Comparison of ENCODE assay signal across 1 cellular context in the genomic region with DNA sequence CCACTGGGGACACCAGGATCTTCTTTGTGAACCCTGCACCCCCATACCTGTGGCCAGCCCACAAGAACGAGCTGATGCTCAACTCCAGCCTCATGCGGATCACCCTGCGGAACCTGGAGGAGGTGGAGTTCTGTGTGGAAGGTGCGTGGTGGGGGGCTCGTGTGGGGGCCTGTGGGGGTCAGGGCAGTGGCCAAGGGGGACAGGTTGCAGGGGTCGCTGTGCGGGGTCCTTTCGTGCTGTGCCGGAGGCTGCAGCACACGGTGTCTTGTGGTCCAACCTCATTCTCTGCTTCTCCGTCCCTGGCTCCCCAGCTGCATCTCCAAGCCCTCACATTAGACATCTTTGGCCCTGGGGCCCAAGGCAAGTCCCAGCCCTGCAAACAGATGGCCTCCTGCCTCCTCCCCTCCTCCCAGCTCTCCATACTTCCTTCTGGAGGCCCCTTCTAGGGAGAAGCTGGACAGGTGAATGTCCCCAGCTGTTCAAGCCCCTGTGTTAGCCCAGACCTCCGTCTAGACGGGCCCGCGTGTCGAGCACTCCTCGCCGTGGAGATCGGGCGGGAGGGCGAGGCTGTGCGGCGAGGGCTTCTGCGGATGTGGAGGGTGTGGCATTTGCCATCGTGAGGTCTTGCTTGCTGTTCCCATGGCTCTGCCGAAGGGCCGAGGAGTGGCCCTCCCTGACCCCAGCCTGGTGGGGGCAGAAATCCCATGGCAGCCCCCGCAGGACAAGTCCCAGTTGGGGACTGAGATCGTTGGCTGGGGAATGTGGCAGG.
TF ChIP-seq lines count a peak whose summit lies in the region.

No MANE protein-coding gene starts in this region.

TF ChIP-seq in A549, 52 proteins besides CTCF, POLR2A, EP300 and RAD21:
- TF ChIP-seq CHD4 (IDR thresholded peaks at IDR 0.05; ENCODE audit: borderline replicate concordance) (no peak), NR3C1 (IDR thresholded peaks at IDR 0.05) (no peak)
- TF ChIP-seq, protein P1, sequence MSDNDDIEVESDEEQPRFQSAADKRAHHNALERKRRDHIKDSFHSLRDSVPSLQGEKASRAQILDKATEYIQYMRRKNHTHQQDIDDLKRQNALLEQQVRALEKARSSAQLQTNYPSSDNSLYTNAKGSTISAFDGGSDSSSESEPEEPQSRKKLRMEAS (IDR thresholded peaks at IDR 0.05), result 0 out of 2 replicates have a peak, but pooled peaks have one; percentile 3
